Comparison of ENCODE assay signal across 2 cellular contexts in the genomic region with DNA sequence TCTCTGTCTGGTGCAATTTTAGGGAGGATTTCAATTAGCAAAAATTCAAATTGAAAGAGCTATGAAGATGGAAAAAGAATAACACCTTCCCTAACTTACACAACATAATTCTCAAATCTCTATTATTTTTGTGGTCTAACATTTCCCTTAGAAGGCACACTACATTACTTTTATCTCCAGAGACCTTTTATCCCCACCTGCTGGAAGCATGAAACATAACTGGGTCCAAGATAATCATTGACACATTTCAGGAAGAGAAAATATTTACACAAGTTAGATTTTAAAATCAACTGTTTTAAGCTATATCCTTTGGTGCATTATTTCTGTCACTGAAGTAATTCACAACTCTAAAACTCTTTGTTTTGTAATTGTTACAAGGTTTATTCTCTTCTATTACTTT.
TF ChIP-seq lines count a peak whose summit lies in the region.

No MANE protein-coding gene starts in this region.

TF ChIP-seq in HEK293, 187 proteins besides CTCF, POLR2A, EP300 and RAD21 (continued from another document):
- TF ChIP-seq ZNF561 (tag by site-specific recombination; IDR thresholded peaks at IDR 0.05; ENCODE audit: borderline replicate concordance) (no peak), ZNF16 (tag by site-specific recombination; IDR thresholded peaks at IDR 0.05; ENCODE audit: low read depth) (no peak)
- TF ChIP-seq, protein P1, sequence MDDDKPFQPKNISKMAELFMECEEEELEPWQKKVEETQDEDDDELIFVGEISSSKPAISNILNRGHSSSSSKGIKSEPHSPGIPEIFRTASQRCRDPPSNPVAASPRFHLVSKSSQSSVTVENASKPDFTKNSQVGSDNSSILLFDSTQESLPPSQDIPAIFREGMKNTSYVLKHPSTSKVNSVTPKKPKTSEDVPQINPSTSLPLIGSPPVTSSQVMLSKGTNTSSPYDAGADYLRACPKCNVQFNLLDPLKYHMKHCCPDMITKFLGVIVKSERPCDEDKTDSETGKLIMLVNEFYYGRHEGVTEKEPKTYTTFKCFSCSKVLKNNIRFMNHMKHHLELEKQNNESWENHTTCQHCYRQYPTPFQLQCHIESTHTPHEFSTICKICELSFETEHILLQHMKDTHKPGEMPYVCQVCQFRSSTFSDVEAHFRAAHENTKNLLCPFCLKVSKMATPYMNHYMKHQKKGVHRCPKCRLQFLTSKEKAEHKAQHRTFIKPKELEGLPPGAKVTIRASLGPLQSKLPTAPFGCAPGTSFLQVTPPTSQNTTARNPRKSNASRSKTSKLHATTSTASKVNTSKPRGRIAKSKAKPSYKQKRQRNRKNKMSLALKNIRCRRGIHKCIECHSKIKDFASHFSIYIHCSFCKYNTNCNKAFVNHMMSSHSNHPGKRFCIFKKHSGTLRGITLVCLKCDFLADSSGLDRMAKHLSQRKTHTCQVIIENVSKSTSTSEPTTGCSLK (tag by site-specific recombination; IDR thresholded peaks at IDR 0.05), result no peak
TF ChIP-seq in HEK293: peak in this region for 2.

TF ChIP-seq in WTC11, 78 proteins besides CTCF, POLR2A, EP300 and RAD21 (continued from another document):
- no peak for TF ChIP-seq AFF4 (CRISPR knock-in tag; IDR thresholded peaks at IDR 0.05; ENCODE audit: borderline replicate concordance)
- no peak for TF ChIP-seq E2F4 (CRISPR knock-in tag; IDR thresholded peaks at IDR 0.05; ENCODE audit: borderline replicate concordance, low read depth)
- TF ChIP-seq ERG (CRISPR knock-in tag; IDR thresholded peaks at IDR 0.05), result no peak
- TF ChIP-seq RELA (CRISPR knock-in tag; IDR thresholded peaks at IDR 0.05; ENCODE audit: borderline replicate concordance), result no peak
- no peak for TF ChIP-seq TEAD1 (CRISPR knock-in tag; IDR thresholded peaks at IDR 0.05)
- TF ChIP-seq, protein P2, sequence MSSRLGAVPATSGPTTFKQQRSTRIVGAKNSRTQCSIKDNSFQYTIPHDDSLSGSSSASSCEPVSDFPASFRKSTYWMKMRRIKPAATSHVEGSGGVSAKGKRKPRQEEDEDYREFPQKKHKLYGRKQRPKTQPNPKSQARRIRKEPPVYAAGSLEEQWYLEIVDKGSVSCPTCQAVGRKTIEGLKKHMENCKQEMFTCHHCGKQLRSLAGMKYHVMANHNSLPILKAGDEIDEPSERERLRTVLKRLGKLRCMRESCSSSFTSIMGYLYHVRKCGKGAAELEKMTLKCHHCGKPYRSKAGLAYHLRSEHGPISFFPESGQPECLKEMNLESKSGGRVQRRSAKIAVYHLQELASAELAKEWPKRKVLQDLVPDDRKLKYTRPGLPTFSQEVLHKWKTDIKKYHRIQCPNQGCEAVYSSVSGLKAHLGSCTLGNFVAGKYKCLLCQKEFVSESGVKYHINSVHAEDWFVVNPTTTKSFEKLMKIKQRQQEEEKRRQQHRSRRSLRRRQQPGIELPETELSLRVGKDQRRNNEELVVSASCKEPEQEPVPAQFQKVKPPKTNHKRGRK (CRISPR knock-in tag; IDR thresholded peaks at IDR 0.05; ENCODE audit: borderline replicate concordance), result no peak
- TF ChIP-seq, protein P3, sequence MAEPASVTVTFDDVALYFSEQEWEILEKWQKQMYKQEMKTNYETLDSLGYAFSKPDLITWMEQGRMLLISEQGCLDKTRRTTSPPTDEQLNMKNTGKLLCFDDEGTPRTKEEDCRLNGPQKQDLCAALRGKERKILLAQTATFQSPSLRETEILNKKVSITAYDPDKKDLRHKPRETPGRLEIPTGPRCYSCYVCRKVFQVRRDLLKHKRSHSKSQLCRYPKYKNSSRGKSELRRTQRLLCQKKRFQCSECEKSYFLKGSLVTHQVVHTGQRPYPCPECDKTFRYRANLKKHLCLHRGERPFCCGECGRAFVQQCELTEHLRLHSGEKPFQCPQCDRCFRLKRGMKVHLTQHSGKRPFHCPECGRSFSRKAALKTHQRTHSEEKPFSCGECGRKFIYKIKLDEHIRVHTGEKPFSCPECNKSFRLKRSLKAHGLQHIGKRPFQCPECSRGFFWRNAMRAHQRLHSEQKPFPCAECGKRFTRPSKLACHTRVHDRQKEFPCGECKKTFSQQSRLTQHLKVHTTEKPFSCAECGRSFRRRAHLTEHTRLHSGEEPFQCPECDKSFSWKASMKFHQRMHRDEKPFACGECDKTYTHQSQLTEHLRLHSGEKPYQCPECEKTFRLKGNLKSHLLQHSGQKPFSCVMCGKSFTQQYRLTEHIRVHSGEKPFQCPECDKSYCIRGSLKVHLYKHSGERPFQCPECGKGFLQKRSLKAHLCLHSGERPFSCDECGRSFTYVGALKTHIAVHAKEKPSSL (CRISPR knock-in tag; conservative IDR thresholded peaks at IDR 0.05), result no peak
- TF ChIP-seq SMAD4 (CRISPR knock-in tag; IDR thresholded peaks at IDR 0.05), result no peak
